In the genomic region with DNA sequence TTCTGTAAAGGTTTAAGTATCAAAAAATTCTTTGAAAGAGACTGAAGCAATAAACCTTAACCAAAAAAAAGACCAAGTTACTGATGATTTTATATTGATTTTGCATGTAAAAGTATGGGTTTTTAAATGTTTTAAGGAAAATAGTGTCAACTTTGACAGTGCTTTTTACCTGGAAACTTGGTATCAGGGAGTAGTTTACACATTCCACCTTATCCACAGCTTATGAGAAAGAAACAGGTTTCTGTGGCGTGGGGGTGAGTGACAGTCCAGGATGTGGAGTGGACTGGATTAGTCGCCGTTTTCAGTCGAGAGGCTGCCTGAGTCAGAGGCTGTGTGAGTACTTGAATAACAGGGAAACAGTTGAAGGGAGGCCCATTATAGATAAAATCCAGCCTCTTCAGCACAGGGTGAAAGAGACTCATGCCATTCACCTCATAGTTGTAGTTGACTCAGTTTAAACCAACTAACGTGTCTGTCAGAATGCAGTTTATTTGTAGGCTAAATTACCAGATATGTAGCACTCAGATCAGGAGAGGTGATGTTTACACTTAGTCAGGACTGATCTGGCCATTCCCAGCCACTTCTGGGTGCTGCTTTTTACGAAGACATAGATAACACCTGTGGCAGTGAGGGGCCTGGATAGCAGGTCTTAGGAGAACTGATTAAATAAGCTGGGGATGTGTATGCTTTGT, we compare ENCODE assay signal across 8 cellular contexts. TPM values are rescaled to one million over a fixed set of nuclear protein-coding genes. Genes with fewer than 3 reads are reported as not detected.
A peak's percentile ranks its signal among the peaks of the same experiment; 100 is the strongest.
DNase-seq lines count a peak whose midpoint lies in the region; ATAC-seq and TF ChIP-seq lines count a peak whose summit lies in the region.

No MANE protein-coding gene starts in this region.

- H3K4me1 Mint-ChIP-seq in mesothelial cell of epicardium = peaks cover 20% of the 10 kb centered on the region

- H3K27me3 ChIP-seq in GM06990 (replicated peaks; ENCODE audit: control insufficient read depth, insufficient read depth, low read length) (no peaks in the 10 kb centered on the region), breast epithelium (no peaks in the 10 kb centered on the region), tibial nerve (no peaks in the 10 kb centered on the region)

- H3K4me1 ChIP-seq in breast epithelium (no peaks in the 10 kb centered on the region), tibial nerve (peaks cover 0 to 28% (median 8%) of the 10 kb centered on the region in 4 donors)

- H3K4me3 ChIP-seq in GM06990 (replicated peaks; ENCODE audit: low read depth, low read length) (peak overlapping the region; percentile 38), breast epithelium (no peak overlapping the region), tibial nerve (peak overlapping the region in 1 of 4 donors; percentile 3)

- peak overlapping the region; percentile 46 to 86 for H3K27ac ChIP-seq in breast epithelium
- peak overlapping the region; percentile 3 to 84 (median 66) for H3K27ac ChIP-seq in tibial nerve

- intact Hi-C loops in breast epithelium (cut with DNase I; ENCODE audit: low total_unique reads) = no loop called here

- H3K4me3 Mint-ChIP-seq in mesothelial cell of epicardium = no peak overlapping the region

- H3K36me3 ChIP-seq in GM06990 (ENCODE audit: control insufficient read depth, insufficient read depth, low read length) (no peaks in the 10 kb centered on the region), breast epithelium (no peaks in the 10 kb centered on the region), tibial nerve (no peaks in the 10 kb centered on the region)

- TF ChIP-seq CTCF in GM06990 (IDR thresholded peaks at IDR 0.05; ENCODE audit: insufficient read depth, low read length, poor library complexity, severe bottlenecking) = no peak
- no peak for TF ChIP-seq CTCF in breast epithelium (IDR thresholded peaks at IDR 0.05)
- TF ChIP-seq CTCF in mesothelial cell of epicardium (IDR thresholded peaks at IDR 0.05; ENCODE audit: unreplicated experiment) = no peak
- TF ChIP-seq CTCF in tibial nerve (IDR thresholded peaks at IDR 0.05) = no peak

- ATAC-seq in HG02885 (IDR thresholded peaks at IDR 0.05; ENCODE audit: poor library complexity, unreplicated experiment) (peak; percentile 46), SK-N-SH treated with all-trans-retinoic acid at 6 μM for 48 hours (peak; percentile 72)

- H3K27me3 Mint-ChIP-seq in mesothelial cell of epicardium (ENCODE audit: low read depth) = no peaks in the 10 kb centered on the region

- peaks cover 5% of the 10 kb centered on the region for H3K9me3 Mint-ChIP-seq in mesothelial cell of epicardium

- H3K9me3 ChIP-seq in breast epithelium = no peaks in the 10 kb centered on the region
- H3K9me3 ChIP-seq in tibial nerve = no peaks in the 10 kb centered on the region

- 66 to 76% methylated on average over 6 of the region's 6 CpGs for WGBS in tibial nerve, 2 donors

- DNase-seq in GM06990 (ENCODE audit: extremely low read depth, insufficient read length) (no peak), breast epithelium (ENCODE audit: low spot score in 2 of 2) (no peak), mesothelial cell of epicardium (ENCODE audit: low spot score in 2 of 2, unreplicated experiment in 2 of 2) (no peak), tibial nerve (ENCODE audit: low spot score in 2 of 2) (no peak), amygdala (lab: John Stamatoyannopoulos, UW) (no peak), NCI-H128 (lab: John Stamatoyannopoulos, UW; ENCODE audit: unreplicated experiment) (no peak)

- TF ChIP-seq POLR2A in breast epithelium (IDR thresholded peaks at IDR 0.05) (no peak), tibial nerve (IDR thresholded peaks at IDR 0.05) (no peak)

- H3K27ac Mint-ChIP-seq in mesothelial cell of epicardium = peak overlapping the region; percentile 80

- no peak for TF ChIP-seq EP300 in tibial nerve (IDR thresholded peaks at IDR 0.05)

- H3K36me3 Mint-ChIP-seq in mesothelial cell of epicardium = peaks cover 13% of the 10 kb centered on the region

TF ChIP-seq in SK-N-SH treated with all-trans-retinoic acid at 6 μM for 48 hours, 23 proteins besides CTCF, POLR2A, EP300 and RAD21:
- no peak for TF ChIP-seq CSDC2 (CRISPR knock-in tag; IDR thresholded peaks at IDR 0.05)
- no peak for TF ChIP-seq GLIS3 (CRISPR knock-in tag; IDR thresholded peaks at IDR 0.05)
- TF ChIP-seq, protein P1, sequence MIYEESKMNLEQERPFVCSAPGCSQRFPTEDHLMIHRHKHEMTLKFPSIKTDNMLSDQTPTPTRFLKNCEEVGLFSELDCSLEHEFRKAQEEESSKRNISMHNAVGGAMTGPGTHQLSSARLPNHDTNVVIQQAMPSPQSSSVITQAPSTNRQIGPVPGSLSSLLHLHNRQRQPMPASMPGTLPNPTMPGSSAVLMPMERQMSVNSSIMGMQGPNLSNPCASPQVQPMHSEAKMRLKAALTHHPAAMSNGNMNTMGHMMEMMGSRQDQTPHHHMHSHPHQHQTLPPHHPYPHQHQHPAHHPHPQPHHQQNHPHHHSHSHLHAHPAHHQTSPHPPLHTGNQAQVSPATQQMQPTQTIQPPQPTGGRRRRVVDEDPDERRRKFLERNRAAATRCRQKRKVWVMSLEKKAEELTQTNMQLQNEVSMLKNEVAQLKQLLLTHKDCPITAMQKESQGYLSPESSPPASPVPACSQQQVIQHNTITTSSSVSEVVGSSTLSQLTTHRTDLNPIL (CRISPR knock-in tag; IDR thresholded peaks at IDR 0.05; ENCODE audit: low read depth) = no peak
- TF ChIP-seq ZNF565 (CRISPR knock-in tag; conservative IDR thresholded peaks at IDR 0.05; ENCODE audit: low read depth) = no peak
TF ChIP-seq in SK-N-SH treated with all-trans-retinoic acid at 6 μM for 48 hours: peak in this region for 0.

RNA-seq across cellular contexts. Expression of a gene that starts 0.6 kb away (rescaled TPM):
- 10 to 100 TPM; 10.2 to 30.1 (median 21.4) TPM for total RNA-seq in breast epithelium
- total RNA-seq in mesothelial cell of epicardium = 0.14 to 0.25 TPM (median 0.16 TPM) in 3 replicates
- 10 to 100 TPM in 3 of 4 donors, 1 to 10 TPM in 1; 6.3 to 20.4 (median 13.1) TPM for total RNA-seq in tibial nerve

RNA-seq across cellular contexts. Expression of a gene that starts 49.6 kb away (rescaled TPM):
- total RNA-seq in breast epithelium (under 1 TPM in 1 of 3 donors, not detected in 2; 0.32 TPM), mesothelial cell of epicardium (not detected in 3 replicates), tibial nerve (not detected)
